27 cellular contexts compared by ENCODE assay signal in the genomic region with DNA sequence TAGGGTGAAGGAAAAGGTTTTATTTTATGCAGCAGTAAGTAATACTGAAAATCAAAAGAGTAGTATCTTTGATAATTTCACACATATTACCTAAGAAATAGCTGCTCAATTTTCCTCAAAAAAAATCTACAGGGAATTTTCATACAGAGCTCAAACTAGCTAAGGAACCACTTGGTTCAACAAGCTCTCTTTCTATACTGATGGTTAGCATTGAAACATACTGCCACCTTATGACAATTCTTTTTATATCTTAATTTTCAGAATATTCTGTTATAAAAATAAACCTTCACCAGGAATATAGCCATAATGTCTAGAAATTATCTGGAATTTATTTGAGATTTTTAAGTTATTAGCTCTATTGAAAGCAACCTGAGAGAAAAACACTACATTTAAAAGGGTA.
A peak's percentile ranks its signal among the peaks of the same experiment; 100 is the strongest.
DNase-seq lines count a peak whose midpoint lies in the region; ATAC-seq, FAIRE-seq and TF ChIP-seq lines count a peak whose summit lies in the region.
"Had no signal": no experiment of that assay in that cellular context is flagged by ENCODE, and none has a peak within 500 bp of the region (broad histone marks: within the 10 kb centered on the region; RNA-seq: fewer than 3 reads in every experiment).

No MANE protein-coding gene starts in this region.

- H3K36me3 ChIP-seq in astrocyte (ENCODE audit: insufficient read depth, low read length) = no peaks in the 10 kb centered on the region
- H3K36me3 ChIP-seq: lower lobe of right lung, tibial artery had no signal

- no peaks in the 10 kb centered on the region for H3K4me1 ChIP-seq in astrocyte (ENCODE audit: insufficient read depth, low read length)
- H3K4me1 ChIP-seq in foreskin keratinocyte = no peaks in the 10 kb centered on the region
- H3K4me1 ChIP-seq: lower lobe of right lung, tibial artery had no signal

- H4K20me1 ChIP-seq in astrocyte (ENCODE audit: insufficient read depth, low read length) = no peaks in the 10 kb centered on the region

- no peaks in the 10 kb centered on the region for H3K27me3 ChIP-seq in astrocyte (ENCODE audit: insufficient read depth, low read length)
- no peaks in the 10 kb centered on the region for H3K27me3 ChIP-seq in foreskin keratinocyte
- H3K27me3 ChIP-seq: tibial artery had no signal

- H3K79me2 ChIP-seq in astrocyte (ENCODE audit: insufficient read depth, low read length) = no peaks in the 10 kb centered on the region

- no peak overlapping the region for H3K9ac ChIP-seq in astrocyte (ENCODE audit: low read length)

- no peaks in the 10 kb centered on the region for H3K9me3 Mint-ChIP-seq in astrocyte (ENCODE audit: unreplicated experiment)
- H3K9me3 Mint-ChIP-seq: activated CD4-positive, alpha-beta memory T cell treated with anti-CD3 and anti-CD28 coated beads, Interleukin-2, amount 10 ng/mL, durations not matched to agents 7 days and 5 days had no signal

- H3K27ac Mint-ChIP-seq in astrocyte (ENCODE audit: unreplicated experiment) = no peak overlapping the region
- H3K27ac Mint-ChIP-seq: activated CD4-positive, alpha-beta memory T cell treated with anti-CD3 and anti-CD28 coated beads, Interleukin-2, amount 10 ng/mL, durations not matched to agents 7 days and 5 days; IgD-negative memory B cell had no signal

- no peak for DNase-seq in D721Med (ENCODE audit: insufficient read length, low spot score)
- DNase-seq in LNCaP clone FGC (ENCODE audit: low read depth) = no peak
- peak; percentile 10 for DNase-seq in astrocyte (ENCODE audit: low read depth)
- no peak for DNase-seq in foreskin keratinocyte
- no peak for DNase-seq in activated naive CD4-positive, alpha-beta T cell treated with Interleukin-2 at 50 U/mL for 16 hours
- no peak for DNase-seq in stimulated activated CD4-positive, alpha-beta T cell treated with anti-CD3 and anti-CD28 coated beads, Interleukin-2, amount 100 ng/mL, for 24 hours
- DNase-seq: activated CD4-positive, alpha-beta memory T cell treated with anti-CD3 and anti-CD28 coated beads, Interleukin-2, amount 10 ng/mL, durations not matched to agents 7 days and 5 days; activated CD4-positive, CD25-positive, alpha-beta regulatory T cell; activated gamma-delta T cell; activated T-cell treated with anti-CD3 and anti-CD28 coated beads for 4 hours; AML-193; cerebellar nuclear complex; effector memory CD4-positive, alpha-beta T cell; EL; hypothalamus; lower lobe of right lung; NCI-H146; NCI-H345; small intestine; stimulated activated CD4-positive, alpha-beta T cell treated with anti-CD3 and anti-CD28 coated beads, Interleukin-2, amount 100 ng/mL, for 48 hours; stimulated activated naive CD4-positive, alpha-beta T cell treated with Interleukin-2 at 50 U/mL for 16 hours; T-helper 9 cell; tibial artery had no signal

- H3K4me1 Mint-ChIP-seq in astrocyte (ENCODE audit: low read depth, unreplicated experiment) = no peaks in the 10 kb centered on the region

- peaks cover 1% of the 10 kb centered on the region for H3K36me3 Mint-ChIP-seq in astrocyte (ENCODE audit: low read depth, unreplicated experiment)
- H3K36me3 Mint-ChIP-seq: IgD-negative memory B cell had no signal

- H3K4me2 ChIP-seq in astrocyte (ENCODE audit: low read length) = no peak overlapping the region

- peak; percentile 24 for TF ChIP-seq CTCF in D721Med (IDR thresholded peaks at IDR 0.05; ENCODE audit: insufficient read depth, missing control alignments)
- 0 out of 2 replicates have a peak, but pooled peaks have one; percentile 7 for TF ChIP-seq CTCF in LNCaP clone FGC (IDR thresholded peaks at IDR 0.05; ENCODE audit: control insufficient read depth, extremely low read depth, insufficient read depth)
- TF ChIP-seq CTCF in astrocyte (IDR thresholded peaks at IDR 0.05; ENCODE audit: insufficient read depth, low read depth, low read length) = no peak
- peak; percentile 23 for TF ChIP-seq CTCF in foreskin keratinocyte (conservative IDR thresholded peaks at IDR 0.05)

- H3K4me3 ChIP-seq in LNCaP clone FGC (ENCODE audit: low read depth, low read length) (no peak overlapping the region), astrocyte (ENCODE audit: insufficient read depth, low read depth, low read length) (no peak overlapping the region)
- H3K4me3 ChIP-seq: lower lobe of right lung, SK-N-MC, tibial artery had no signal

- H3K27me3 Mint-ChIP-seq in astrocyte (ENCODE audit: low read depth, unreplicated experiment) = no peaks in the 10 kb centered on the region
- H3K27me3 Mint-ChIP-seq: activated CD4-positive, alpha-beta memory T cell treated with anti-CD3 and anti-CD28 coated beads, Interleukin-2, amount 10 ng/mL, durations not matched to agents 7 days and 5 days; IgD-negative memory B cell had no signal

- FAIRE-seq in D721Med (lab: Jason Lieb, UNC) (no peak), astrocyte (lab: Jason Lieb, UNC) (no peak)
- FAIRE-seq: islet of Langerhans, small intestine had no signal

- no peak overlapping the region for H2AFZ ChIP-seq in astrocyte (ENCODE audit: low read depth, low read length)

- H3K27ac ChIP-seq in astrocyte (ENCODE audit: low read depth, low read length) (no peak overlapping the region), foreskin keratinocyte (no peak overlapping the region)
- H3K27ac ChIP-seq: lower lobe of right lung, SK-N-MC, tibial artery had no signal

- H3K9me3 ChIP-seq in astrocyte (ENCODE audit: insufficient read depth, low read depth, low read length) = no peaks in the 10 kb centered on the region
- H3K9me3 ChIP-seq: lower lobe of right lung had no signal

- ATAC-seq in foreskin keratinocyte (no peak), HG03354 (IDR thresholded peaks at IDR 0.05; ENCODE audit: poor library complexity, severe bottlenecking, unreplicated experiment) (no peak)
- ATAC-seq: lower lobe of right lung had no signal

- H3K4me3 Mint-ChIP-seq in astrocyte (ENCODE audit: unreplicated experiment) = no peak overlapping the region
- H3K4me3 Mint-ChIP-seq: activated CD4-positive, alpha-beta memory T cell treated with anti-CD3 and anti-CD28 coated beads, Interleukin-2, amount 10 ng/mL, durations not matched to agents 7 days and 5 days; IgD-negative memory B cell had no signal
